Comparison of ENCODE assay signal across 1 cellular context in the genomic region with DNA sequence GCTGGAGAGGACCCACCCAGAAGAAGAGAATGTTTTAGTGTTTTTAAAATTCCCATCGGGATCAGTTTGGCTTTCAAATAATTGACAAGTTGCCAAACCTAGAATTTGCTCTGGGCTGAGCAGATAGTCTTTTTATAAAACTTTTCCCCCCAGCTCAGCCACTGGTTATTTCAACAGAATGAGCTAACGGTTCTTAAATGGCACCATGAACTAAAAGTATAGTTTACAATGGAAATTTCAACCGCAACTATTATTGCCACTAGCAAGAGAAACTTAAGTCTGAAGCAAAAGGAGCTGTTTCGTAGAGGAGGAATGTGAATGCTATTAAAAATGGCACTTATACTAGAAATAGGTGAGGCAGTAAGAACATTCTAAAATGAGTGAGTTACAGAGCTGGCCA.
TF ChIP-seq lines count a peak whose summit lies in the region.

No MANE protein-coding gene starts in this region.

TF ChIP-seq in A549, 52 proteins besides CTCF, POLR2A, EP300 and RAD21:
- TF ChIP-seq, protein P1, sequence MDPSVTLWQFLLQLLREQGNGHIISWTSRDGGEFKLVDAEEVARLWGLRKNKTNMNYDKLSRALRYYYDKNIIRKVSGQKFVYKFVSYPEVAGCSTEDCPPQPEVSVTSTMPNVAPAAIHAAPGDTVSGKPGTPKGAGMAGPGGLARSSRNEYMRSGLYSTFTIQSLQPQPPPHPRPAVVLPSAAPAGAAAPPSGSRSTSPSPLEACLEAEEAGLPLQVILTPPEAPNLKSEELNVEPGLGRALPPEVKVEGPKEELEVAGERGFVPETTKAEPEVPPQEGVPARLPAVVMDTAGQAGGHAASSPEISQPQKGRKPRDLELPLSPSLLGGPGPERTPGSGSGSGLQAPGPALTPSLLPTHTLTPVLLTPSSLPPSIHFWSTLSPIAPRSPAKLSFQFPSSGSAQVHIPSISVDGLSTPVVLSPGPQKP (IDR thresholded peaks at IDR 0.05; ENCODE audit: low read depth, low read length): no peak
- TF ChIP-seq ZNF302 (CRISPR knock-in tag; IDR thresholded peaks at IDR 0.05) (no peak), RCOR1 (IDR thresholded peaks at IDR 0.05; ENCODE audit: low read depth, low read length) (no peak), CBX8 (IDR thresholded peaks at IDR 0.05) (no peak), CHD2 (IDR thresholded peaks at IDR 0.05; ENCODE audit: low read length, partially characterized antibody) (no peak), RNF2 (IDR thresholded peaks at IDR 0.05; ENCODE audit: borderline replicate concordance, low read depth) (no peak), EHF (CRISPR knock-in tag; IDR thresholded peaks at IDR 0.05) (no peak), POLR2AphosphoS2 (conservative IDR thresholded peaks at IDR 0.05; ENCODE audit: low read length) (no peak), FOSL2 (IDR thresholded peaks at IDR 0.05) (no peak), FOSL2 (CRISPR knock-in tag; IDR thresholded peaks at IDR 0.05) (no peak), CHD4 (IDR thresholded peaks at IDR 0.05; ENCODE audit: borderline replicate concordance) (no peak), HOXA7 (CRISPR knock-in tag; IDR thresholded peaks at IDR 0.05) (no peak), MAZ (IDR thresholded peaks at IDR 0.05; ENCODE audit: borderline replicate concordance, low read depth, low read length) (no peak), NR3C1 (IDR thresholded peaks at IDR 0.05) (no peak)
- TF ChIP-seq, protein P2, sequence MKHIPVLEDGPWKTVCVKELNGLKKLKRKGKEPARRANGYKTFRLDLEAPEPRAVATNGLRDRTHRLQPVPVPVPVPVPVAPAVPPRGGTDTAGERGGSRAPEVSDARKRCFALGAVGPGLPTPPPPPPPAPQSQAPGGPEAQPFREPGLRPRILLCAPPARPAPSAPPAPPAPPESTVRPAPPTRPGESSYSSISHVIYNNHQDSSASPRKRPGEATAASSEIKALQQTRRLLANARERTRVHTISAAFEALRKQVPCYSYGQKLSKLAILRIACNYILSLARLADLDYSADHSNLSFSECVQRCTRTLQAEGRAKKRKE (CRISPR knock-in tag; IDR thresholded peaks at IDR 0.05; ENCODE audit: low read depth): no peak
- TF ChIP-seq, protein P3, sequence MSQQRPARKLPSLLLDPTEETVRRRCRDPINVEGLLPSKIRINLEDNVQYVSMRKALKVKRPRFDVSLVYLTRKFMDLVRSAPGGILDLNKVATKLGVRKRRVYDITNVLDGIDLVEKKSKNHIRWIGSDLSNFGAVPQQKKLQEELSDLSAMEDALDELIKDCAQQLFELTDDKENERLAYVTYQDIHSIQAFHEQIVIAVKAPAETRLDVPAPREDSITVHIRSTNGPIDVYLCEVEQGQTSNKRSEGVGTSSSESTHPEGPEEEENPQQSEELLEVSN (IDR thresholded peaks at IDR 0.05; ENCODE audit: borderline replicate concordance, low read depth): no peak
TF ChIP-seq in A549: peak in this region for 0.
